23 cellular contexts compared by ENCODE assay signal in genomic region chr11:78255919-78256318, GRCh38.
"Had no signal": no experiment of that assay in that cellular context is flagged by ENCODE, and none has a peak within 500 bp of the region (broad histone marks: within the 10 kb centered on the region; RNA-seq: fewer than 3 reads in every experiment).

No MANE protein-coding gene starts in this region.

- DNase-seq: activated B cell treated with CpG ODN at 0.5 μM for 24 hours; activated CD4-positive, alpha-beta T cell treated with anti-CD3 and anti-CD28 coated beads for 36 hours; activated CD4-positive, alpha-beta T cell treated with anti-CD3 and anti-CD28 coated beads, Interleukin-2, amount 50 U/mL, for 4 hours; activated CD8-positive, alpha-beta memory T cell treated with anti-CD3 and anti-CD28 coated beads for 24 hours; activated CD8-positive, alpha-beta memory T cell treated with anti-CD3 and anti-CD28 coated beads, Interleukin-2, amount 50 U/mL, for 4 hours; activated T-cell treated with anti-CD3 and anti-CD28 coated beads, Interleukin-2, amount 50 U/mL, for 24 hours; adrenal gland; central memory CD4-positive, alpha-beta T cell; effector CD8-positive, alpha-beta T cell; foreskin melanocyte; glutamatergic neuron; hippocampal formation; kidney glomerular epithelial cell; mesendoderm; mucosa of descending colon; nucleus accumbens; spleen; stimulated activated CD4-positive, alpha-beta T cell treated with anti-CD3 and anti-CD28 coated beads, Interleukin-4, amount 100 ng/mL, for 1 hour; stimulated activated naive CD4-positive, alpha-beta T cell treated with Interleukin-2 at 50 U/mL for 16 hours; trophoblast cell had no signal

- ATAC-seq: activated CD4-positive, alpha-beta T cell treated with anti-CD3 and anti-CD28 coated beads for 36 hours; activated T-helper 17 cell treated with anti-CD3 and anti-CD28 coated beads, Interleukin-2, amount 50 U/mL, for 72 hours; mucosa of descending colon had no signal

- H3K27me3 ChIP-seq: adrenal gland, spleen had no signal

- H3K27ac Mint-ChIP-seq: activated B cell treated with CpG ODN at 0.5 μM for 24 hours; activated CD4-positive, alpha-beta T cell treated with anti-CD3 and anti-CD28 coated beads for 36 hours; activated naive CD8-positive, alpha-beta T cell; activated T-cell treated with anti-CD3 and anti-CD28 coated beads, Interleukin-2, amount 50 U/mL, for 24 hours; activated T-helper 17 cell treated with anti-CD3 and anti-CD28 coated beads, Interleukin-2, amount 50 U/mL, for 72 hours; T-helper 1 cell treated with Interleukin-12 subunit alpha and Interleukin-12 subunit beta and Interleukin-4 antibody, amounts not matched to agents 30 μg/mL and 1 μg/mL, for 36 hours had no signal

- H3K4me3 Mint-ChIP-seq: activated B cell treated with CpG ODN at 0.5 μM for 24 hours; activated CD4-positive, alpha-beta T cell treated with anti-CD3 and anti-CD28 coated beads for 36 hours; activated naive CD8-positive, alpha-beta T cell; activated T-cell treated with anti-CD3 and anti-CD28 coated beads, Interleukin-2, amount 50 U/mL, for 24 hours; activated T-helper 17 cell treated with anti-CD3 and anti-CD28 coated beads, Interleukin-2, amount 50 U/mL, for 72 hours; T-helper 1 cell treated with Interleukin-12 subunit alpha and Interleukin-12 subunit beta and Interleukin-4 antibody, amounts not matched to agents 30 μg/mL and 1 μg/mL, for 36 hours had no signal

- H3K27me3 Mint-ChIP-seq: activated B cell treated with CpG ODN at 0.5 μM for 24 hours; activated CD4-positive, alpha-beta T cell treated with anti-CD3 and anti-CD28 coated beads for 36 hours; activated naive CD8-positive, alpha-beta T cell; activated T-cell treated with anti-CD3 and anti-CD28 coated beads, Interleukin-2, amount 50 U/mL, for 24 hours; activated T-helper 17 cell treated with anti-CD3 and anti-CD28 coated beads, Interleukin-2, amount 50 U/mL, for 72 hours had no signal

- H3K9me3 ChIP-seq: adrenal gland, mucosa of descending colon, spleen had no signal

- H3K4me3 ChIP-seq: adrenal gland, mucosa of descending colon, spleen had no signal

- H3K36me3 ChIP-seq: adrenal gland, spleen had no signal

- H3K36me3 Mint-ChIP-seq: activated naive CD8-positive, alpha-beta T cell had no signal

- H3K9me3 Mint-ChIP-seq: activated B cell treated with CpG ODN at 0.5 μM for 24 hours; activated T-cell treated with anti-CD3 and anti-CD28 coated beads, Interleukin-2, amount 50 U/mL, for 24 hours; activated T-helper 17 cell treated with anti-CD3 and anti-CD28 coated beads, Interleukin-2, amount 50 U/mL, for 72 hours; T-helper 1 cell treated with Interleukin-12 subunit alpha and Interleukin-12 subunit beta and Interleukin-4 antibody, amounts not matched to agents 30 μg/mL and 1 μg/mL, for 36 hours had no signal

- H3K4me1 Mint-ChIP-seq: activated B cell treated with CpG ODN at 0.5 μM for 24 hours; activated CD4-positive, alpha-beta T cell treated with anti-CD3 and anti-CD28 coated beads for 36 hours; activated T-helper 17 cell treated with anti-CD3 and anti-CD28 coated beads, Interleukin-2, amount 50 U/mL, for 72 hours had no signal
